Comparison of ENCODE assay signal across 27 cellular contexts in the genomic region with DNA sequence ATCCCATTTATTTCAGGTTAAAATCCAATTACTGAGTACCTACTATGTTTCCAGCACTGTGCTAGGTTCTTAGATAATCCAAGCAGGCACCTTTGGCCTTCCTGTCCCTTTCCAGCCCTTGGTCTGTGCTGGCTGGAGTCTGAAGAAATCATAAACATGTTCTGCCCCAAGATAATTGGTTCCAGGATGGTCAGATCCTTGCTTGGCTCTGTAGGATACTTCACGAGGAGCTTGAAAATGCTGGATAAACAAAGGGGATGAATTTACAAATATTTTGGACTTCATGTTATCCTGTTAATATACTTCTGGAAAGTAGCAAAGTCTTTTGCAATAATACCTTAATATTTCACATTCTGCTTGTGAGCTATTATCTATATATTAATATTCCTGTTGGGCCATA.
"Had no signal": no experiment of that assay in that cellular context is flagged by ENCODE, and none has a peak within 500 bp of the region (broad histone marks: within the 10 kb centered on the region; RNA-seq: fewer than 3 reads in every experiment).

No MANE protein-coding gene starts in this region.

- DNase-seq: activated B cell treated with CpG ODN at 0.5 μM for 24 hours; activated CD4-positive, alpha-beta T cell treated with anti-CD3 and anti-CD28 coated beads for 1 hour; activated CD4-positive, alpha-beta T cell treated with anti-CD3 and anti-CD28 coated beads, Interleukin-2, amount 10 ng/mL, durations not matched to agents 24 days and 14 days; activated CD4-positive, alpha-beta T cell treated with anti-CD3 and anti-CD28 coated beads, Interleukin-2, amount 50 U/mL, for 48 hours; activated CD8-positive, alpha-beta memory T cell treated with anti-CD3 and anti-CD28 coated beads, Interleukin-2, amount 10 ng/mL, durations not matched to agents 7 days and 5 days; activated effector memory CD4-positive, alpha-beta T cell treated with anti-CD3 and anti-CD28 coated beads, Interleukin-2, amount 50 U/mL, for 16 hours; activated naive CD4-positive, alpha-beta T cell treated with Interleukin-2 at 50 U/mL for 16 hours; activated naive CD8-positive, alpha-beta T cell treated with anti-CD3 and anti-CD28 coated beads, Interleukin-2, amount 50 U/mL, for 24 hours; activated T-cell treated with anti-CD3 and anti-CD28 coated beads, Interleukin-2, amount 50 U/mL, for 4 hours; amygdala; caudate nucleus; Kasumi-1; KBM-7; NCI-H1092; NCI-H1417 treated with DMSO at 0.1 percent for 48 hours; NCI-H1694; NCI-H2029; NCI-H2107; NCI-H2171 treated with DMSO at 0.1 percent for 48 hours; NCI-H345; NCI-H510A; NCI-H69; NK-92 treated with Interleukin-12 subunit alpha and Interleukin-12 subunit beta, amount 100 ng/mL, for 24 hours; SHP77 treated with DMSO at 0.1 percent for 48 hours; T-helper 17 cell; T-helper 9 cell had no signal

- H3K27ac Mint-ChIP-seq: activated B cell treated with CpG ODN at 0.5 μM for 24 hours; activated CD4-positive, alpha-beta T cell treated with anti-CD3 and anti-CD28 coated beads, Interleukin-2, amount 10 ng/mL, durations not matched to agents 24 days and 14 days; activated CD8-positive, alpha-beta memory T cell treated with anti-CD3 and anti-CD28 coated beads, Interleukin-2, amount 10 ng/mL, durations not matched to agents 7 days and 5 days; activated naive CD4-positive, alpha-beta T cell treated with anti-CD3 and anti-CD28 coated beads, Interleukin-2, amount 50 U/mL, for 72 hours; activated naive CD8-positive, alpha-beta T cell treated with anti-CD3 and anti-CD28 coated beads, Interleukin-2, amount 50 U/mL, for 24 hours; T-helper 17 cell had no signal

- H3K27me3 Mint-ChIP-seq: activated B cell treated with CpG ODN at 0.5 μM for 24 hours; activated CD4-positive, alpha-beta T cell treated with anti-CD3 and anti-CD28 coated beads, Interleukin-2, amount 10 ng/mL, durations not matched to agents 24 days and 14 days; activated CD8-positive, alpha-beta memory T cell treated with anti-CD3 and anti-CD28 coated beads, Interleukin-2, amount 10 ng/mL, durations not matched to agents 7 days and 5 days; activated naive CD8-positive, alpha-beta T cell treated with anti-CD3 and anti-CD28 coated beads, Interleukin-2, amount 50 U/mL, for 24 hours; T-helper 17 cell had no signal

- H3K4me1 Mint-ChIP-seq: activated B cell treated with CpG ODN at 0.5 μM for 24 hours; activated CD4-positive, alpha-beta T cell treated with anti-CD3 and anti-CD28 coated beads, Interleukin-2, amount 10 ng/mL, durations not matched to agents 24 days and 14 days; activated CD8-positive, alpha-beta memory T cell treated with anti-CD3 and anti-CD28 coated beads, Interleukin-2, amount 10 ng/mL, durations not matched to agents 7 days and 5 days; activated naive CD8-positive, alpha-beta T cell treated with anti-CD3 and anti-CD28 coated beads, Interleukin-2, amount 50 U/mL, for 24 hours; T-helper 17 cell had no signal

- H3K9me3 Mint-ChIP-seq: activated B cell treated with CpG ODN at 0.5 μM for 24 hours; activated naive CD4-positive, alpha-beta T cell treated with anti-CD3 and anti-CD28 coated beads, Interleukin-2, amount 50 U/mL, for 72 hours; activated naive CD8-positive, alpha-beta T cell treated with anti-CD3 and anti-CD28 coated beads, Interleukin-2, amount 50 U/mL, for 24 hours; activated T-cell treated with anti-CD3 and anti-CD28 coated beads, Interleukin-2, amount 50 U/mL, for 4 hours had no signal

- H3K36me3 Mint-ChIP-seq: activated CD8-positive, alpha-beta memory T cell treated with anti-CD3 and anti-CD28 coated beads, Interleukin-2, amount 10 ng/mL, durations not matched to agents 7 days and 5 days; activated naive CD4-positive, alpha-beta T cell treated with anti-CD3 and anti-CD28 coated beads, Interleukin-2, amount 50 U/mL, for 72 hours had no signal

- H3K4me3 Mint-ChIP-seq: activated B cell treated with CpG ODN at 0.5 μM for 24 hours; activated CD4-positive, alpha-beta T cell treated with anti-CD3 and anti-CD28 coated beads, Interleukin-2, amount 10 ng/mL, durations not matched to agents 24 days and 14 days; activated CD8-positive, alpha-beta memory T cell treated with anti-CD3 and anti-CD28 coated beads, Interleukin-2, amount 10 ng/mL, durations not matched to agents 7 days and 5 days; activated naive CD8-positive, alpha-beta T cell treated with anti-CD3 and anti-CD28 coated beads, Interleukin-2, amount 50 U/mL, for 24 hours; activated T-cell treated with anti-CD3 and anti-CD28 coated beads, Interleukin-2, amount 50 U/mL, for 4 hours; T-helper 17 cell had no signal
